Comparison of ENCODE assay signal across 20 cellular contexts in the genomic region with DNA sequence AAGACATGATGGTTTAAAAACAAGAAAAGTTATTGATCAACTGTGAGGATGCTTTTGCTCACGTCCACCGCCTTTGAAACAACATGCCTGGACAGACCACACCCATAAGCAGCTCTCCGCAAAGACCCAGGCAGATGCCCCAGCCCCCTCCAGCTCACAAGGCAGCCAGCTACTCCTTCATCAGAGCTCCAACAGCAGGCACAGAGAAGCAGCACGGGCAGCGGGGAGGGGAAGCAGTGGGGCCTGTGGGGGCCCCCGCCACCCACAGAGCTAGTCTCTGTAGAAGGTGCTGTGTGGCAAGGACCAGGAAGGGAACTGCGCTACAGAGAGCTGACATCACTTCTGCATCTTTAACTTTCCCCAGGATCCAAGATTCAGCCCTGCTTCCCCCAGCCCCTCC. TPM values are rescaled to one million over a fixed set of nuclear protein-coding genes. Genes with fewer than 3 reads are reported as not detected.
DNase-seq lines count a peak whose midpoint lies in the region; ATAC-seq and TF ChIP-seq lines count a peak whose summit lies in the region.
"Had no signal": no experiment of that assay in that cellular context is flagged by ENCODE, and none has a peak within 500 bp of the region (broad histone marks: within the 10 kb centered on the region; RNA-seq: fewer than 3 reads in every experiment).

No MANE protein-coding gene starts in this region.

- DNase-seq in CD1c-positive myeloid dendritic cell (ENCODE audit: extremely low spot score), result peak; percentile 29
- DNase-seq in H7, result peak; percentile 55
- no peak for DNase-seq in WTC11 (ENCODE audit: low spot score)
- no peak for DNase-seq in NCI-H526 treated with DMSO at 0.1 percent for 48 hours (lab: John Stamatoyannopoulos, UW)
- DNase-seq in stimulated activated CD8-positive, alpha-beta memory T cell treated with anti-CD3 and anti-CD28 coated beads, Interleukin-4, amount 100 ng/mL, for 48 hours, result no peak
- no peak for DNase-seq in activated CD4-positive, alpha-beta T cell treated with anti-CD3 and anti-CD28 coated beads, Interleukin-2, amount 50 U/mL, for 1 hour
- DNase-seq: 8988T; ACHN; AML-193; BE2C; Calu3; CD4-positive, alpha-beta memory T cell; COR-L47; DND-41; H9; HFFc6 had no signal

- peak; percentile 50 for ATAC-seq in WTC11
- ATAC-seq: HCT116 had no signal

- peaks cover 6% of the 10 kb centered on the region; the same call in 1 of the 2 replicates for H3K27me3 Mint-ChIP-seq in WTC11 (ENCODE audit: low read depth)

- no peaks in the 10 kb centered on the region for H3K36me3 Mint-ChIP-seq in WTC11
- H3K36me3 Mint-ChIP-seq: CD14-positive monocyte; CD4-positive, alpha-beta memory T cell had no signal

- POLR2A ChIA-PET in WTC11 (lab: Charles Lee), result interaction anchor here (0.7 kb wide), 1 partner anchor 15 kb away, joined by 3 read pairs; no protein-coding TSS in a partner anchor

- peaks cover 1% of the 10 kb centered on the region; the same call in 1 of the 2 replicates for H3K27me3 ChIP-seq in H7 (ENCODE audit: control insufficient read depth, insufficient read depth, low read length)
- H3K27me3 ChIP-seq: BLaER1 treated with 17β-estradiol and CSF1 and Interleukin-3, amounts not matched to agents 10 nM and 100 nM had no signal

- H3K4me3 Mint-ChIP-seq in WTC11, result no peak overlapping the region
- H3K4me3 Mint-ChIP-seq: CD14-positive monocyte; CD4-positive, alpha-beta memory T cell had no signal

- H3K36me3 ChIP-seq in H7 (replicated peaks; ENCODE audit: control insufficient read depth, insufficient read depth, low read length), result no peaks in the 10 kb centered on the region
- H3K36me3 ChIP-seq: BE2C; BLaER1 treated with 17β-estradiol and CSF1 and Interleukin-3, amounts not matched to agents 10 nM and 100 nM had no signal

- H3K4me3 ChIP-seq in H7 (ENCODE audit: insufficient read depth, low read depth, low read length), result no peak overlapping the region
- H3K4me3 ChIP-seq: A549; BLaER1 treated with 17β-estradiol and CSF1 and Interleukin-3, amounts not matched to agents 10 nM and 100 nM had no signal

- no peaks in the 10 kb centered on the region for H3K9me3 Mint-ChIP-seq in WTC11
- H3K9me3 Mint-ChIP-seq: H9, HFFc6 had no signal

- TF ChIP-seq CTCF in WTC11 (IDR thresholded peaks at IDR 0.05), result no peak

- peaks cover 3% of the 10 kb centered on the region; the same call in 1 of the 2 replicates for H3K4me1 Mint-ChIP-seq in WTC11
- H3K4me1 Mint-ChIP-seq: CD4-positive, alpha-beta memory T cell had no signal

- no peak overlapping the region for H3K27ac Mint-ChIP-seq in WTC11
- H3K27ac Mint-ChIP-seq: CD14-positive monocyte; CD4-positive, alpha-beta memory T cell; H9 had no signal

- CTCF ChIA-PET in WTC11 (lab: Charles Lee), result interaction anchor here (0.7 to 2.4 kb wide), 5 partner anchors 9 to 282 kb away, joined by 3 to 14 read pairs (median 4); no protein-coding TSS in a partner anchor

TF ChIP-seq in WTC11, 78 proteins besides CTCF, POLR2A, EP300 and RAD21:
- TF ChIP-seq, protein P1, sequence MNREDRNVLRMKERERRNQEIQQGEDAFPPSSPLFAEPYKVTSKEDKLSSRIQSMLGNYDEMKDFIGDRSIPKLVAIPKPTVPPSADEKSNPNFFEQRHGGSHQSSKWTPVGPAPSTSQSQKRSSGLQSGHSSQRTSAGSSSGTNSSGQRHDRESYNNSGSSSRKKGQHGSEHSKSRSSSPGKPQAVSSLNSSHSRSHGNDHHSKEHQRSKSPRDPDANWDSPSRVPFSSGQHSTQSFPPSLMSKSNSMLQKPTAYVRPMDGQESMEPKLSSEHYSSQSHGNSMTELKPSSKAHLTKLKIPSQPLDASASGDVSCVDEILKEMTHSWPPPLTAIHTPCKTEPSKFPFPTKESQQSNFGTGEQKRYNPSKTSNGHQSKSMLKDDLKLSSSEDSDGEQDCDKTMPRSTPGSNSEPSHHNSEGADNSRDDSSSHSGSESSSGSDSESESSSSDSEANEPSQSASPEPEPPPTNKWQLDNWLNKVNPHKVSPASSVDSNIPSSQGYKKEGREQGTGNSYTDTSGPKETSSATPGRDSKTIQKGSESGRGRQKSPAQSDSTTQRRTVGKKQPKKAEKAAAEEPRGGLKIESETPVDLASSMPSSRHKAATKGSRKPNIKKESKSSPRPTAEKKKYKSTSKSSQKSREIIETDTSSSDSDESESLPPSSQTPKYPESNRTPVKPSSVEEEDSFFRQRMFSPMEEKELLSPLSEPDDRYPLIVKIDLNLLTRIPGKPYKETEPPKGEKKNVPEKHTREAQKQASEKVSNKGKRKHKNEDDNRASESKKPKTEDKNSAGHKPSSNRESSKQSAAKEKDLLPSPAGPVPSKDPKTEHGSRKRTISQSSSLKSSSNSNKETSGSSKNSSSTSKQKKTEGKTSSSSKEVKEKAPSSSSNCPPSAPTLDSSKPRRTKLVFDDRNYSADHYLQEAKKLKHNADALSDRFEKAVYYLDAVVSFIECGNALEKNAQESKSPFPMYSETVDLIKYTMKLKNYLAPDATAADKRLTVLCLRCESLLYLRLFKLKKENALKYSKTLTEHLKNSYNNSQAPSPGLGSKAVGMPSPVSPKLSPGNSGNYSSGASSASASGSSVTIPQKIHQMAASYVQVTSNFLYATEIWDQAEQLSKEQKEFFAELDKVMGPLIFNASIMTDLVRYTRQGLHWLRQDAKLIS (CRISPR knock-in tag; IDR thresholded peaks at IDR 0.05; ENCODE audit: borderline replicate concordance), result no peak
- TF ChIP-seq JAZF1 (CRISPR knock-in tag; IDR thresholded peaks at IDR 0.05) (no peak), HMGA2 (CRISPR knock-in tag; IDR thresholded peaks at IDR 0.05) (no peak), ZNF317 (CRISPR knock-in tag; IDR thresholded peaks at IDR 0.05; ENCODE audit: borderline replicate concordance, low read depth) (no peak), ZNF671 (CRISPR knock-in tag; IDR thresholded peaks at IDR 0.05) (no peak), GABPB1 (CRISPR knock-in tag; IDR thresholded peaks at IDR 0.05) (no peak), MYBL2 (CRISPR knock-in tag; IDR thresholded peaks at IDR 0.05) (no peak), ZNF219 (CRISPR knock-in tag; IDR thresholded peaks at IDR 0.05; ENCODE audit: borderline replicate concordance) (no peak)
- TF ChIP-seq, protein P2, sequence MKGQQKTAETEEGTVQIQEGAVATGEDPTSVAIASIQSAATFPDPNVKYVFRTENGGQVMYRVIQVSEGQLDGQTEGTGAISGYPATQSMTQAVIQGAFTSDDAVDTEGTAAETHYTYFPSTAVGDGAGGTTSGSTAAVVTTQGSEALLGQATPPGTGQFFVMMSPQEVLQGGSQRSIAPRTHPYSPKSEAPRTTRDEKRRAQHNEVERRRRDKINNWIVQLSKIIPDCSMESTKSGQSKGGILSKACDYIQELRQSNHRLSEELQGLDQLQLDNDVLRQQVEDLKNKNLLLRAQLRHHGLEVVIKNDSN (CRISPR knock-in tag; IDR thresholded peaks at IDR 0.05), result no peak
- TF ChIP-seq, protein P3, sequence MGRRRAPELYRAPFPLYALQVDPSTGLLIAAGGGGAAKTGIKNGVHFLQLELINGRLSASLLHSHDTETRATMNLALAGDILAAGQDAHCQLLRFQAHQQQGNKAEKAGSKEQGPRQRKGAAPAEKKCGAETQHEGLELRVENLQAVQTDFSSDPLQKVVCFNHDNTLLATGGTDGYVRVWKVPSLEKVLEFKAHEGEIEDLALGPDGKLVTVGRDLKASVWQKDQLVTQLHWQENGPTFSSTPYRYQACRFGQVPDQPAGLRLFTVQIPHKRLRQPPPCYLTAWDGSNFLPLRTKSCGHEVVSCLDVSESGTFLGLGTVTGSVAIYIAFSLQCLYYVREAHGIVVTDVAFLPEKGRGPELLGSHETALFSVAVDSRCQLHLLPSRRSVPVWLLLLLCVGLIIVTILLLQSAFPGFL (CRISPR knock-in tag; IDR thresholded peaks at IDR 0.05; ENCODE audit: borderline replicate concordance), result no peak
- TF ChIP-seq, protein P4, sequence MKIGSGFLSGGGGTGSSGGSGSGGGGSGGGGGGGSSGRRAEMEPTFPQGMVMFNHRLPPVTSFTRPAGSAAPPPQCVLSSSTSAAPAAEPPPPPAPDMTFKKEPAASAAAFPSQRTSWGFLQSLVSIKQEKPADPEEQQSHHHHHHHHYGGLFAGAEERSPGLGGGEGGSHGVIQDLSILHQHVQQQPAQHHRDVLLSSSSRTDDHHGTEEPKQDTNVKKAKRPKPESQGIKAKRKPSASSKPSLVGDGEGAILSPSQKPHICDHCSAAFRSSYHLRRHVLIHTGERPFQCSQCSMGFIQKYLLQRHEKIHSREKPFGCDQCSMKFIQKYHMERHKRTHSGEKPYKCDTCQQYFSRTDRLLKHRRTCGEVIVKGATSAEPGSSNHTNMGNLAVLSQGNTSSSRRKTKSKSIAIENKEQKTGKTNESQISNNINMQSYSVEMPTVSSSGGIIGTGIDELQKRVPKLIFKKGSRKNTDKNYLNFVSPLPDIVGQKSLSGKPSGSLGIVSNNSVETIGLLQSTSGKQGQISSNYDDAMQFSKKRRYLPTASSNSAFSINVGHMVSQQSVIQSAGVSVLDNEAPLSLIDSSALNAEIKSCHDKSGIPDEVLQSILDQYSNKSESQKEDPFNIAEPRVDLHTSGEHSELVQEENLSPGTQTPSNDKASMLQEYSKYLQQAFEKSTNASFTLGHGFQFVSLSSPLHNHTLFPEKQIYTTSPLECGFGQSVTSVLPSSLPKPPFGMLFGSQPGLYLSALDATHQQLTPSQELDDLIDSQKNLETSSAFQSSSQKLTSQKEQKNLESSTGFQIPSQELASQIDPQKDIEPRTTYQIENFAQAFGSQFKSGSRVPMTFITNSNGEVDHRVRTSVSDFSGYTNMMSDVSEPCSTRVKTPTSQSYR (CRISPR knock-in tag; IDR thresholded peaks at IDR 0.05), result no peak

RNA-seq across cellular contexts. Expression of a gene that starts 10.0 kb away (rescaled TPM):
- 0.10 and 0.48 TPM in 2 replicates for total RNA-seq in H7 (2014; rRNA removed; shearing (Covaris generic))
- total RNA-seq in WTC11 (2021), result 0.78 to 1.3 TPM (median 0.80 TPM) in 3 replicates
- total RNA-seq: Calu3; CD4-positive, alpha-beta memory T cell; HFFc6 had no signal

RNA-seq across cellular contexts. Expression of a gene that starts 23.3 kb away (rescaled TPM):
- 8.3 and 11.4 TPM in 2 replicates for total RNA-seq in H7 (2014; rRNA removed; shearing (Covaris generic))
- 13.3 to 17.4 TPM (median 13.7 TPM) in 3 replicates for total RNA-seq in WTC11 (2021)

Comparison
In these comparisons a context has a peak if more than half of its experiments do, and no peak if none do; other contexts are left out.
1. DNase-seq: peak in CD1c-positive myeloid dendritic cell (single experiment) and H7 (single experiment); none in WTC11 (single experiment), NCI-H526 treated with DMSO at 0.1 percent for 48 hours (single experiment), stimulated activated CD8-positive, alpha-beta memory T cell treated with anti-CD3 and anti-CD28 coated beads, Interleukin-4, amount 100 ng/mL, for 48 hours (single experiment) and activated CD4-positive, alpha-beta T cell treated with anti-CD3 and anti-CD28 coated beads, Interleukin-2, amount 50 U/mL, for 1 hour (single experiment).